Comparison of ENCODE assay signal across 16 cellular contexts in the genomic region with DNA sequence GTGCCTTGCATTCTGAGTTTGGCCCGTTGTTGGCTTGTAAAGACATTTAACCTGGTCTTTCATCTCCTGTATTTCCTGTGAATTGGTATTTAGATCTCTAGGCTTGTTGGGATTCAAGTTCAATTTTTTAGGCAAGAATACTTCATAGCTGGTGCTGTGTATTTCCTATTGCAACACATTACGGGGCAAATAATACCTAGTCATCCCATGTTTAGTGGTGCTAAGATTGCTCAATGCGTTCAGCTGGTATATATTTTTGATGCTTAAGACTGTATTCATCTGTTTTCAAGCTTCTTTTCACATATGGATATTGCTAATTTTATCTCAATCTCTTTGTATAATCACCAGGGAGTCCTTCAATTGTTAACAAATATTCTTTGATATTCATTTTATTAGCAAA.
"Had no signal": no experiment of that assay in that cellular context is flagged by ENCODE, and none has a peak within 500 bp of the region (broad histone marks: within the 10 kb centered on the region; RNA-seq: fewer than 3 reads in every experiment).

No MANE protein-coding gene starts in this region.

- H3K27ac Mint-ChIP-seq: activated naive CD8-positive, alpha-beta T cell treated with anti-CD3 and anti-CD28 coated beads, Interleukin-2, amount 10 ng/mL, durations not matched to agents 7 days and 5 days; dendritic cell treated with granulocyte-macrophage colony-stimulating factor and Interleukin-4, amounts not matched to agents 40 ng/mL and 50 ng/mL, for 4 days; naive B cell had no signal

- H3K4me1 ChIP-seq: thyroid gland had no signal

- ATAC-seq: sciatic nerve had no signal

- H3K36me3 ChIP-seq: brain microvascular endothelial cell, ovary, thyroid gland had no signal

- H3K4me1 Mint-ChIP-seq: activated naive CD8-positive, alpha-beta T cell treated with anti-CD3 and anti-CD28 coated beads, Interleukin-2, amount 10 ng/mL, durations not matched to agents 7 days and 5 days; naive B cell had no signal

- H3K27ac ChIP-seq: brain microvascular endothelial cell, ovary, thyroid gland had no signal

- H3K4me3 ChIP-seq: lung, ovary, thyroid gland had no signal

- H3K9me3 Mint-ChIP-seq: activated naive CD8-positive, alpha-beta T cell treated with anti-CD3 and anti-CD28 coated beads, Interleukin-2, amount 10 ng/mL, durations not matched to agents 7 days and 5 days; dendritic cell treated with granulocyte-macrophage colony-stimulating factor and Interleukin-4, amounts not matched to agents 40 ng/mL and 50 ng/mL, for 4 days; naive B cell had no signal

- DNase-seq: activated CD4-positive, alpha-beta T cell treated with anti-CD3 and anti-CD28 coated beads, Interleukin-2, amount 50 U/mL, for 4 hours; activated CD4-positive, CD25-positive, alpha-beta regulatory T cell treated with anti-CD3 and anti-CD28 coated beads, Interleukin-2, amount 50 U/mL, for 72 hours; activated naive CD4-positive, alpha-beta T cell; activated naive CD8-positive, alpha-beta T cell treated with anti-CD3 and anti-CD28 coated beads, Interleukin-2, amount 10 ng/mL, durations not matched to agents 7 days and 5 days; activated T-cell treated with anti-CD3 and anti-CD28 coated beads for 4 hours; anterior cingulate cortex; brain microvascular endothelial cell; effector memory CD4-positive, alpha-beta T cell; islet precursor cell; naive B cell; ovary; stimulated activated CD4-positive, alpha-beta T cell treated with anti-CD3 and anti-CD28 coated beads, Interleukin-2, amount 100 ng/mL, for 24 hours; thyroid gland had no signal

- H3K36me3 Mint-ChIP-seq: activated naive CD8-positive, alpha-beta T cell treated with anti-CD3 and anti-CD28 coated beads, Interleukin-2, amount 10 ng/mL, durations not matched to agents 7 days and 5 days; naive B cell had no signal

- H3K9me3 ChIP-seq: ovary, thyroid gland had no signal

- H3K27me3 Mint-ChIP-seq: activated naive CD8-positive, alpha-beta T cell treated with anti-CD3 and anti-CD28 coated beads, Interleukin-2, amount 10 ng/mL, durations not matched to agents 7 days and 5 days; dendritic cell treated with granulocyte-macrophage colony-stimulating factor and Interleukin-4, amounts not matched to agents 40 ng/mL and 50 ng/mL, for 4 days had no signal

- H3K27me3 ChIP-seq: brain microvascular endothelial cell, ovary, thyroid gland had no signal

- H3K4me3 Mint-ChIP-seq: activated naive CD8-positive, alpha-beta T cell treated with anti-CD3 and anti-CD28 coated beads, Interleukin-2, amount 10 ng/mL, durations not matched to agents 7 days and 5 days; dendritic cell treated with granulocyte-macrophage colony-stimulating factor and Interleukin-4, amounts not matched to agents 40 ng/mL and 50 ng/mL, for 4 days; naive B cell had no signal
